ENCODE assay signal across 13 cellular contexts in the genomic region with DNA sequence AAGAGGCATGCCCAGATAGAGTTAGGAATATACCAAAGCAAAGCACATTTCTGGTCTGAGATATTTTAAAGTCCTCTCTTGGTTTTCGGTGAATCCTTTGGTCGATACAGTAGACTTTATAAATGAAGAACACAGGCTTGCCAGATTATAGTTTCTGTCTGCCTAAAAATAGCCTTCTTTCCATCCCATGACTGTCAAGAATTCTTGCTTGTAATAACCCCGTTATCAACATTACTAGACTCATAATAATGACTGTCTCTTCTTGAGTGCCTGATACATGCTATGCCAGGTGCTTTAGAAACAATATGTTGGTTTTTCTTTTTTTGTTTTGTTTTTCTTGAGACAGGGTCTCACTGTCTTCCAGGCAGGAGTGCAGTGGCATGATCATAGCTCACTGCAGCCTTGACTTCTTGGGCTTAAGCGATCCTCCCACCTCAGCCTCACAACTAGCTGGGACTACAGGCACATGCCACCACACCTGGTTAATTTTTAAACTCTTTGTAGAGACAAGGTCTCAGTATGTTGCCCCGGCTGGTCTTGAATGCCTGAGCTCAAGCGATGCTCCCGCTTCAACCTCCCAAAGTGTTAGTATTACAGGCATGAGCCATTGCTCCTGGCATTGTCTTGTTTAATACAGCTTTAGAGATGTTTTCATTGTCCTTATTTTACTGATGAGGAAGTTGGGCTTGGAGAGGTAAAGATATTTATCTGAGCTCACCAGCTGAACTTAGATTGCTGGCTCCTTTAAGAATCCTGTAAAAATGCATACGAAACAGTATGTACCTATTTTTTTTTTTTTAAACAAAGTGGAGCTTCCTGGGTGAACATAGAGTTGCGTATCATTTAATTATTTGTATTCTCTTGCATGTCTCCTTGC. TPM values are rescaled to one million over a fixed set of nuclear protein-coding genes. Genes with fewer than 3 reads are reported as not detected.
DNase-seq lines count a peak whose midpoint lies in the region; ATAC-seq and TF ChIP-seq lines count a peak whose summit lies in the region.
"Had no signal": no experiment of that assay in that cellular context is flagged by ENCODE, and none has a peak within 500 bp of the region (broad histone marks: within the 10 kb centered on the region; RNA-seq: fewer than 3 reads in every experiment).

No MANE protein-coding gene starts in this region.

- H3K27me3 ChIP-seq in CD8-positive, alpha-beta memory T cell (ENCODE audit: insufficient read depth, low read length, poor library complexity, severe bottlenecking) = no peaks in the 10 kb centered on the region
- H3K27me3 ChIP-seq in naive thymus-derived CD4-positive, alpha-beta T cell (ENCODE audit: control insufficient read depth in 2 of 2, insufficient read depth in 2 of 2, low read length in 2 of 2) = no peaks in the 10 kb centered on the region

- ATAC-seq in HG02678 (IDR thresholded peaks at IDR 0.05; ENCODE audit: unreplicated experiment) (peak; percentile 50), GM21576 (IDR thresholded peaks at IDR 0.05; ENCODE audit: unreplicated experiment) (no peak), GM21528 (IDR thresholded peaks at IDR 0.05; ENCODE audit: low FRiP score, unreplicated experiment) (no peak)
- ATAC-seq in activated CD8-positive, alpha-beta T cell treated with anti-CD3 and anti-CD28 coated beads for 36 hours = no peak
- no peak for ATAC-seq in naive thymus-derived CD4-positive, alpha-beta T cell

- H3K4me1 Mint-ChIP-seq in CD8-positive, alpha-beta memory T cell = peaks cover 89 to 97% (median 96%) of the 10 kb centered on the region in 3 donors
- H3K4me1 Mint-ChIP-seq in activated CD8-positive, alpha-beta T cell treated with anti-CD3 and anti-CD28 coated beads for 36 hours (ENCODE audit: low read depth) = peaks cover 82% of the 10 kb centered on the region
- peaks cover 70 to 97% (median 89%) of the 10 kb centered on the region in 7 donors for H3K4me1 Mint-ChIP-seq in naive thymus-derived CD4-positive, alpha-beta T cell
- peaks cover 7% of the 10 kb centered on the region for H3K4me1 Mint-ChIP-seq in osteocyte (ENCODE audit: unreplicated experiment)

- no peak overlapping the region for H3K4me3 ChIP-seq in CD8-positive, alpha-beta memory T cell (ENCODE audit: low read length)
- H3K4me3 ChIP-seq in naive thymus-derived CD4-positive, alpha-beta T cell (ENCODE audit: low read length) = no peak overlapping the region

- H3K27ac Mint-ChIP-seq in CD8-positive, alpha-beta memory T cell = peak overlapping the region; percentile 43 to 90 (median 76)
- peak overlapping the region; percentile 40 for H3K27ac Mint-ChIP-seq in activated CD8-positive, alpha-beta T cell treated with anti-CD3 and anti-CD28 coated beads for 36 hours
- H3K27ac Mint-ChIP-seq in naive thymus-derived CD4-positive, alpha-beta T cell = peak overlapping the region; percentile 65 to 91 (median 79)
- no peak overlapping the region for H3K27ac Mint-ChIP-seq in osteocyte (ENCODE audit: unreplicated experiment)

- no peak overlapping the region for H3K27ac ChIP-seq in CD8-positive, alpha-beta memory T cell (ENCODE audit: low read depth, low read length)
- no peak overlapping the region for H3K27ac ChIP-seq in naive thymus-derived CD4-positive, alpha-beta T cell (ENCODE audit: low read depth, low read length)

- H3K36me3 Mint-ChIP-seq in CD8-positive, alpha-beta memory T cell = peaks cover 5 to 22% (median 5%) of the 10 kb centered on the region in 3 donors
- peaks cover 18% of the 10 kb centered on the region for H3K36me3 Mint-ChIP-seq in activated CD8-positive, alpha-beta T cell treated with anti-CD3 and anti-CD28 coated beads for 36 hours (ENCODE audit: low read depth)
- H3K36me3 Mint-ChIP-seq in naive thymus-derived CD4-positive, alpha-beta T cell = peaks cover 0 to 57% (median 14%) of the 10 kb centered on the region in 5 donors
- H3K36me3 Mint-ChIP-seq in osteocyte (ENCODE audit: unreplicated experiment) = peaks cover 2% of the 10 kb centered on the region

- no peak for DNase-seq in CD8-positive, alpha-beta memory T cell
- DNase-seq in activated CD8-positive, alpha-beta T cell treated with anti-CD3 and anti-CD28 coated beads for 36 hours = no peak
- DNase-seq in naive thymus-derived CD4-positive, alpha-beta T cell = no peak
- DNase-seq in osteocyte (ENCODE audit: extremely low spot score, unreplicated experiment) = no peak
- no peak for DNase-seq in epidermal melanocyte (ENCODE audit: insufficient read length, low spot score)
- DNase-seq: activated CD4-positive, alpha-beta T cell treated with anti-CD3 and anti-CD28 coated beads, Interleukin-2, amount 50 U/mL, for 1 hour; IMR-90; NCI-H2171; stimulated activated CD4-positive, alpha-beta T cell treated with anti-CD3 and anti-CD28 coated beads, Interleukin-1b, Interleukin-23, amount 100 ng/mL, for 48 hours had no signal

- peaks cover 82% of the 10 kb centered on the region for H3K4me1 ChIP-seq in CD8-positive, alpha-beta memory T cell (ENCODE audit: insufficient read depth, low read length)
- H3K4me1 ChIP-seq in naive thymus-derived CD4-positive, alpha-beta T cell (ENCODE audit: control insufficient read depth in 2 of 2, insufficient read depth in 2 of 2, low read length in 2 of 2) = peaks cover 66 to 74% of the 10 kb centered on the region in 2 donors
- H3K4me1 ChIP-seq: Caco-2 had no signal

- POLR2A ChIA-PET in CD8-positive, alpha-beta memory T cell (lab: Charles Lee) = interaction anchor here (0.5 to 1.5 kb wide), 2 partner anchors 9 to 237 kb away, joined by 4 to 6 read pairs; no protein-coding TSS in a partner anchor
- POLR2A ChIA-PET in activated CD8-positive, alpha-beta T cell treated with anti-CD3 and anti-CD28 coated beads for 36 hours (lab: Charles Lee) = interaction anchor here (0.8 to 1.5 kb wide), 2 partner anchors 20 to 21 kb away, joined by 3 read pairs; no protein-coding TSS in a partner anchor
- POLR2A ChIA-PET in naive thymus-derived CD4-positive, alpha-beta T cell (lab: Charles Lee) = interaction anchor here (0.6 to 6.5 kb wide), 9 partner anchors 9 to 49 kb away, joined by 3 to 50 read pairs (median 4); partner anchors contain the start of gene CHST11

- no peaks in the 10 kb centered on the region for H3K9me3 Mint-ChIP-seq in CD8-positive, alpha-beta memory T cell
- no peaks in the 10 kb centered on the region for H3K9me3 Mint-ChIP-seq in activated CD8-positive, alpha-beta T cell treated with anti-CD3 and anti-CD28 coated beads for 36 hours
- H3K9me3 Mint-ChIP-seq in naive thymus-derived CD4-positive, alpha-beta T cell = peaks cover 0 to 3% (median 0%) of the 10 kb centered on the region in 11 donors
- no peaks in the 10 kb centered on the region for H3K9me3 Mint-ChIP-seq in osteocyte (ENCODE audit: unreplicated experiment)

- H3K27me3 Mint-ChIP-seq in CD8-positive, alpha-beta memory T cell = peaks cover 0 to 2% of the 10 kb centered on the region in 2 donors
- H3K27me3 Mint-ChIP-seq in activated CD8-positive, alpha-beta T cell treated with anti-CD3 and anti-CD28 coated beads for 36 hours = no peaks in the 10 kb centered on the region
- no peaks in the 10 kb centered on the region for H3K27me3 Mint-ChIP-seq in naive thymus-derived CD4-positive, alpha-beta T cell
- no peaks in the 10 kb centered on the region for H3K27me3 Mint-ChIP-seq in osteocyte (ENCODE audit: unreplicated experiment)

- H3K36me3 ChIP-seq in CD8-positive, alpha-beta memory T cell (ENCODE audit: insufficient read depth, low read length) = no peaks in the 10 kb centered on the region
- no peaks in the 10 kb centered on the region for H3K36me3 ChIP-seq in naive thymus-derived CD4-positive, alpha-beta T cell (ENCODE audit: control insufficient read depth in 2 of 3, insufficient read depth in 3 of 3, low read length in 3 of 3)

- H3K4me3 Mint-ChIP-seq in CD8-positive, alpha-beta memory T cell = peak overlapping the region in 4 of 7 donors; percentile 7 to 48 (median 42)
- no peak overlapping the region for H3K4me3 Mint-ChIP-seq in activated CD8-positive, alpha-beta T cell treated with anti-CD3 and anti-CD28 coated beads for 36 hours
- H3K4me3 Mint-ChIP-seq in naive thymus-derived CD4-positive, alpha-beta T cell = peak overlapping the region in 9 of 10 donors; percentile 5 to 84 (median 50)
- no peak overlapping the region for H3K4me3 Mint-ChIP-seq in osteocyte (ENCODE audit: unreplicated experiment)

- CTCF ChIA-PET in CD8-positive, alpha-beta memory T cell (lab: Charles Lee) = interaction anchor here (1.0 to 1.8 kb wide), 4 partner anchors 10 to 105 kb away, joined by 4 to 11 read pairs (median 6); no protein-coding TSS in a partner anchor
- CTCF ChIA-PET in activated CD8-positive, alpha-beta T cell treated with anti-CD3 and anti-CD28 coated beads for 36 hours (lab: Charles Lee) = interaction anchor here (0.8 to 1.5 kb wide), 5 partner anchors 9 to 169 kb away, joined by 3 to 7 read pairs (median 3); no protein-coding TSS in a partner anchor
- CTCF ChIA-PET in naive thymus-derived CD4-positive, alpha-beta T cell (lab: Charles Lee) = interaction anchor here (0.6 to 1.6 kb wide), 3 partner anchors 21 to 28 kb away, joined by 3 to 6 read pairs (median 3); no protein-coding TSS in a partner anchor

- no peaks in the 10 kb centered on the region for H3K9me3 ChIP-seq in CD8-positive, alpha-beta memory T cell (ENCODE audit: low read length)
- no peaks in the 10 kb centered on the region for H3K9me3 ChIP-seq in naive thymus-derived CD4-positive, alpha-beta T cell (ENCODE audit: control insufficient read depth in 2 of 3, low read length in 3 of 3)
- H3K9me3 ChIP-seq: Caco-2 had no signal

- TF ChIP-seq CTCF in activated CD8-positive, alpha-beta T cell treated with anti-CD3 and anti-CD28 coated beads for 36 hours (IDR thresholded peaks at IDR 0.05) = no peak
- TF ChIP-seq CTCF in osteocyte (IDR thresholded peaks at IDR 0.05) = no peak

- intact Hi-C loops in activated CD8-positive, alpha-beta T cell treated with anti-CD3 and anti-CD28 coated beads for 36 hours (cut with micrococcal nuclease) = no loop called here
- intact Hi-C loops in naive thymus-derived CD4-positive, alpha-beta T cell (cut with micrococcal nuclease) = loop anchor here (1.0 to 5.0 kb wide), 2 partner anchors 10 to 620 kb away; partner anchors contain the start of gene WASHC4 (in 1 of the 2)

RNA-seq across cellular contexts. Expression of gene CHST11, which starts 30.4 kb away (rescaled TPM):
- total RNA-seq in CD8-positive, alpha-beta memory T cell = 10 to 100 TPM; 47.8 to 51.5 TPM
- polyA plus RNA-seq in CD8-positive, alpha-beta memory T cell = 76.8 TPM
- 10 to 100 TPM; 30.9 to 33.9 TPM for total RNA-seq in activated CD8-positive, alpha-beta T cell treated with anti-CD3 and anti-CD28 coated beads for 36 hours
- total RNA-seq in naive thymus-derived CD4-positive, alpha-beta T cell = 10 to 100 TPM; 31.9 to 74.3 (median 42.0) TPM
- polyA plus RNA-seq in naive thymus-derived CD4-positive, alpha-beta T cell = 10 to 100 TPM; 23.4 to 28.7 TPM
- 7.5 and 8.2 TPM in 2 replicates for total RNA-seq in osteocyte

Comparison
In these comparisons a context has a peak if more than half of its experiments do, and no peak if none do; other contexts are left out.
1. H3K4me3 Mint-ChIP-seq: peak in CD8-positive, alpha-beta memory T cell (4 of 7) and naive thymus-derived CD4-positive, alpha-beta T cell (9 of 10); none in activated CD8-positive, alpha-beta T cell treated with anti-CD3 and anti-CD28 coated beads for 36 hours (single experiment) and osteocyte (single experiment).